9 cellular contexts compared by ENCODE assay signal in genomic region chr22:45319319-45319675, GRCh38. TPM values are rescaled to one million over a fixed set of nuclear protein-coding genes. Genes with fewer than 3 reads are reported as not detected.
DNase-seq lines count a peak whose midpoint lies in the region; ATAC-seq, FAIRE-seq and TF ChIP-seq lines count a peak whose summit lies in the region.
"Had no signal": no experiment of that assay in that cellular context is flagged by ENCODE, and none has a peak within 500 bp of the region (broad histone marks: within the 10 kb centered on the region; RNA-seq: fewer than 3 reads in every experiment).

No MANE protein-coding gene starts in this region.

- TF ChIP-seq RAD21 in HepG2 (CRISPR knock-in tag; IDR thresholded peaks at IDR 0.05) = no peak

- peaks cover 82% of the 10 kb centered on the region for H3K79me2 ChIP-seq in HepG2 (ENCODE audit: insufficient read depth, low read length)
- peaks cover 72% of the 10 kb centered on the region for H3K79me2 ChIP-seq in PC-9 (ENCODE audit: low read depth)

- TF ChIP-seq CTCF in right lobe of liver (IDR thresholded peaks at IDR 0.05) (no peak), HepG2 (CRISPR knock-in tag; IDR thresholded peaks at IDR 0.05) (no peak), cardiac fibroblast (IDR thresholded peaks at IDR 0.05; ENCODE audit: low read depth, low read length) (no peak), PC-9 (conservative IDR thresholded peaks at IDR 0.05) (no peak)

- WGBS in right lobe of liver (ENCODE audit: insufficient coverage, low coverage, low lambda C conversion rate, missing lambda C conversion rate) = 30% methylated on average over 5 of the region's 5 CpGs
- WGBS in HepG2 (ENCODE audit: low lambda C conversion rate) = 85% methylated on average over 5 of the region's 5 CpGs
- 4 to 10% methylated on average over 5 of the region's 5 CpGs for WGBS in aorta, 2 donors

- H3K36me3 ChIP-seq in right lobe of liver (no peaks in the 10 kb centered on the region), HepG2 (replicated peaks in 1 of 2; ENCODE audit: control insufficient read depth in 1 of 2, insufficient read depth in 2 of 2, low read length in 2 of 2) (peaks cover 18 to 32% of the 10 kb centered on the region in 2 experiments), muscle layer of colon (ENCODE audit: insufficient read depth, low read length) (peaks cover 21% of the 10 kb centered on the region), aorta (ENCODE audit: control insufficient read depth in 1 of 2, insufficient read depth in 2 of 2, low read length in 1 of 2) (peaks cover 0 to 3% of the 10 kb centered on the region in 2 donors), PC-9 (ENCODE audit: low read depth) (peaks cover 15% of the 10 kb centered on the region; the same call in 1 of the 2 replicates)

- BruUV-seq in HepG2 (replicated peaks; lab: Mats Ljungman, UMichigan) = no TSS peak
- BruUV-seq in PC-9 (replicated peaks; lab: Mats Ljungman, UMichigan) = no TSS peak

- peak overlapping the region; percentile 16 to 63 (median 52) for H3K27ac ChIP-seq in right lobe of liver
- H3K27ac ChIP-seq in HepG2 (ENCODE audit: extremely low read length, insufficient read depth, low read length) = no peak overlapping the region
- peak overlapping the region; percentile 84 for H3K27ac ChIP-seq in muscle layer of colon (ENCODE audit: low read depth, low read length)
- peak overlapping the region; percentile 86 to 94 for H3K27ac ChIP-seq in aorta (ENCODE audit: low read depth in 1 of 2, low read length in 2 of 2)
- H3K27ac ChIP-seq in PC-9 = no peak overlapping the region

- H3K9ac ChIP-seq in HepG2 (ENCODE audit: insufficient read depth, low read depth, low read length) = no peak overlapping the region
- peak overlapping the region; percentile 2 for H3K9ac ChIP-seq in muscle layer of colon (ENCODE audit: low read length)

- no peak overlapping the region for H3K4me2 ChIP-seq in HepG2 (ENCODE audit: low read depth, low read length)
- H3K4me2 ChIP-seq in PC-9 = no peak overlapping the region

- TF ChIP-seq EP300 in HepG2 (IDR thresholded peaks at IDR 0.05; ENCODE audit: low read depth in 2 of 2, low read length in 2 of 2) (no peak), HepG2 (CRISPR knock-in tag; IDR thresholded peaks at IDR 0.05; ENCODE audit: borderline replicate concordance) (no peak)

- CTCF ChIA-PET in HepG2 (lab: Yijun Ruan, JAX; ENCODE audit: low intra/inter-chr PET ratio, low total read pairs) = no interaction called here
- CTCF ChIA-PET in PC-9 (lab: Charles Lee) = no interaction called here

- ATAC-seq in right lobe of liver (peak in 1 of 4 donors; percentile 25), HepG2 (no peak), aorta (ENCODE audit: low FRiP score) (peak; percentile 59), GM18870 (IDR thresholded peaks at IDR 0.05; ENCODE audit: unreplicated experiment) (no peak)

- H3K4me1 ChIP-seq in right lobe of liver (peaks cover 0 to 32% (median 0%) of the 10 kb centered on the region in 4 donors), HepG2 (ENCODE audit: insufficient read depth, low read length) (peaks cover 63% of the 10 kb centered on the region), muscle layer of colon (ENCODE audit: insufficient read depth, low read length) (peaks cover 26% of the 10 kb centered on the region), aorta (ENCODE audit: control insufficient read depth in 1 of 2, insufficient read depth in 2 of 2, low read length in 2 of 2) (peaks cover 0 to 2% of the 10 kb centered on the region in 2 donors), PC-9 (replicated peaks; ENCODE audit: insufficient read depth) (no peaks in the 10 kb centered on the region)

- POLR2A ChIA-PET in HepG2 (lab: Yijun Ruan, JAX) = interaction anchor here (0.7 kb wide), 1 partner anchor 46 kb away, joined by 3 read pairs; no protein-coding TSS in a partner anchor
- POLR2A ChIA-PET in PC-9 (lab: Charles Lee; ENCODE audit: unreplicated experiment) = no interaction called here

- H4K20me1 ChIP-seq in HepG2 (ENCODE audit: insufficient read depth, low read length) (peaks cover 17% of the 10 kb centered on the region), PC-9 (ENCODE audit: insufficient read depth) (peaks cover 52% of the 10 kb centered on the region)

- H3K9me3 ChIP-seq in right lobe of liver (no peaks in the 10 kb centered on the region), HepG2 (ENCODE audit: low read length) (no peaks in the 10 kb centered on the region), muscle layer of colon (ENCODE audit: low read length) (no peaks in the 10 kb centered on the region), aorta (ENCODE audit: control insufficient read depth, low read length) (no peaks in the 10 kb centered on the region), PC-9 (ENCODE audit: insufficient read depth, low read depth) (no peaks in the 10 kb centered on the region)

- intact Hi-C loops in right lobe of liver (cut with DNase I) (no loop called here), HepG2 (cut with micrococcal nuclease; ENCODE audit: unreplicated experiment) (no loop called here), aorta (cut with DNase I) (loop anchor here in 1 of 2 donors (5.0 to 10.0 kb wide), 4 partner anchors 93 to 766 kb away; partner anchors contain the start of genes RIBC2 and SMC1B), PC-9 (cut with micrococcal nuclease; ENCODE audit: unreplicated experiment) (loop anchor here (10.0 kb wide), 1 partner anchor 116 kb away; no protein-coding TSS in a partner anchor)

- in situ Hi-C loops in HepG2 (cut with HindIII; ENCODE audit: extremely low pct_ligation_motif_present, low pct_unique_long_range_greater_than_20kb) = no loop called here

- H3K27me3 ChIP-seq in right lobe of liver (no peaks in the 10 kb centered on the region), HepG2 (ENCODE audit: control insufficient read depth in 1 of 2, insufficient read depth in 2 of 2, low read length in 2 of 2) (no peaks in the 10 kb centered on the region), muscle layer of colon (ENCODE audit: control insufficient read depth in 1 of 2, insufficient read depth in 2 of 2, low read length in 2 of 2) (no peaks in the 10 kb centered on the region), aorta (ENCODE audit: control insufficient read depth in 1 of 2, insufficient read depth in 2 of 2, low read length in 1 of 2) (no peaks in the 10 kb centered on the region), PC-9 (ENCODE audit: insufficient read depth, low read depth) (no peaks in the 10 kb centered on the region)

- DNase-seq in right lobe of liver = no peak
- no peak for DNase-seq in HepG2 (ENCODE audit: low spot score)
- DNase-seq in cardiac fibroblast (ENCODE audit: low read depth in 2 of 2) = peak; percentile 38 to 77
- DNase-seq in aorta = peak in 1 of 2 donors; percentile 68
- DNase-seq in NCI-H146 treated with DMSO at 0.1 percent for 48 hours (lab: John Stamatoyannopoulos, UW; ENCODE audit: unreplicated experiment) = no peak
- no peak for DNase-seq in PC-9

- H3K9me2 ChIP-seq in PC-9 (ENCODE audit: insufficient read depth) = no peaks in the 10 kb centered on the region

- no peak overlapping the region for H2AFZ ChIP-seq in HepG2 (ENCODE audit: low read length)
- H2AFZ ChIP-seq in PC-9 = no peak overlapping the region

- FAIRE-seq in HepG2 (lab: Jason Lieb, UNC) = no peak

- peaks cover 6% of the 10 kb centered on the region; the same call in 1 of the 2 replicates for H3F3A ChIP-seq in PC-9 (ENCODE audit: insufficient read depth, low read depth)

- H3K4me3 ChIP-seq in right lobe of liver (no peak overlapping the region), HepG2 (replicated peaks in 1 of 3; ENCODE audit: insufficient read depth in 1 of 3, low read depth in 2 of 3, low read length in 3 of 3) (no peak overlapping the region), cardiac fibroblast (replicated peaks in 1 of 2; ENCODE audit: low read depth in 2 of 2, low read length in 2 of 2) (no peak overlapping the region), muscle layer of colon (ENCODE audit: low read depth in 1 of 2, low read length in 2 of 2) (peak overlapping the region in 1 of 2 donors; percentile 6), aorta (ENCODE audit: low read length in 2 of 2) (no peak overlapping the region), PC-9 (no peak overlapping the region)

- no peak for TF ChIP-seq POLR2A in right lobe of liver (IDR thresholded peaks at IDR 0.05)
- TF ChIP-seq POLR2A in HepG2 (IDR thresholded peaks at IDR 0.05; ENCODE audit: insufficient read depth in 1 of 2, low read depth in 2 of 2, low read length in 2 of 2) = no peak

RNA-seq across cellular contexts. Expression of gene FAM118A, which starts 9.6 kb away (rescaled TPM):
- total RNA-seq in right lobe of liver (10 to 100 TPM in 4 of 6 experiments, 1 to 10 TPM in 2; 5.6 to 43.0 (median 17.3) TPM), HepG2 (2016; rRNA removed; fragmentation: Illumina TruSeq; extraction: Trizol) (26.4 and 36.7 TPM in 2 replicates), aorta (10 to 100 TPM; 59.2 to 66.7 TPM), PC-9 (2021) (24.4 and 35.4 TPM in 2 replicates)
- 28.0 and 29.8 TPM in 2 replicates for total RNA-seq in HepG2 (2016; cell fraction: cytosol; rRNA removed; fragmentation: Illumina TruSeq; extraction: Trizol; ENCODE audit: low read depth)
- total RNA-seq in HepG2 (2016; cell fraction: insoluble cytoplasmic fraction; rRNA removed; fragmentation: Illumina TruSeq; extraction: Trizol) = 25.8 and 32.7 TPM in 2 replicates
- total RNA-seq in HepG2 (2016; cell fraction: membrane; rRNA removed; fragmentation: Illumina TruSeq; extraction: Trizol) = 21.5 TPM in 2 replicates
- 34.3 and 41.9 TPM in 2 replicates for total RNA-seq in HepG2 (2016; cell fraction: nucleus; rRNA removed; fragmentation: Illumina TruSeq; extraction: Trizol)
- polyA plus RNA-seq in HepG2 (2011; rRNA removed) (48.2 TPM in 2 replicates), aorta (100 to 1,000 TPM in 1 of 2 donors, 1 to 10 TPM in 1; 8.6 to 320 TPM)
- polyA plus RNA-seq in HepG2 (2011; cell fraction: cytosol; rRNA removed) = 24.5 and 25.4 TPM in 2 replicates
- polyA plus RNA-seq in HepG2 (2011; cell fraction: nucleus; rRNA removed) = 91.1 and 92.6 TPM in 2 replicates
- 34.1 and 39.4 TPM in 2 replicates for polyA plus RNA-seq in HepG2 (2012)
- polyA plus RNA-seq in HepG2 (2016; cell fraction: cytosol; fragmentation: Illumina TruSeq; extraction: Trizol; ENCODE audit: low read depth) = 8.3 and 8.5 TPM in 2 replicates
- 26.6 and 30.9 TPM in 2 replicates for polyA plus RNA-seq in HepG2 (2016; cell fraction: insoluble cytoplasmic fraction; fragmentation: Illumina TruSeq; extraction: Trizol; ENCODE audit: low read depth)
- 15.4 and 16.9 TPM in 2 replicates for polyA plus RNA-seq in HepG2 (2016; cell fraction: membrane; fragmentation: Illumina TruSeq; extraction: Trizol; ENCODE audit: low read depth)
- polyA plus RNA-seq in HepG2 (2016; cell fraction: nucleus; fragmentation: Illumina TruSeq; extraction: Trizol; ENCODE audit: insufficient read depth, low read depth) = 87.6 and 89.2 TPM in 2 replicates
- polyA minus RNA-seq in HepG2 (2011; rRNA and poly(A)+ RNA removed; ENCODE audit: low replicate concordance) = 15.6 and 49.1 TPM in 2 replicates
- 12.3 and 12.7 TPM in 2 replicates for polyA minus RNA-seq in HepG2 (2011; cell fraction: cytosol; rRNA and poly(A)+ RNA removed)
- polyA minus RNA-seq in HepG2 (2011; cell fraction: nucleus; rRNA and poly(A)+ RNA removed) = 57.0 and 67.1 TPM in 2 replicates

RNA-seq across cellular contexts. Expression of gene UPK3A, which starts 34.5 kb away (rescaled TPM):
- not detected for total RNA-seq in right lobe of liver
- total RNA-seq in HepG2 (2016; rRNA removed; fragmentation: Illumina TruSeq; extraction: Trizol) = 10.0 and 10.5 TPM in 2 replicates
- total RNA-seq in HepG2 (2016; cell fraction: cytosol; rRNA removed; fragmentation: Illumina TruSeq; extraction: Trizol; ENCODE audit: low read depth) = 9.4 and 11.8 TPM in 2 replicates
- 9.5 and 11.5 TPM in 2 replicates for total RNA-seq in HepG2 (2016; cell fraction: insoluble cytoplasmic fraction; rRNA removed; fragmentation: Illumina TruSeq; extraction: Trizol)
- total RNA-seq in HepG2 (2016; cell fraction: membrane; rRNA removed; fragmentation: Illumina TruSeq; extraction: Trizol) = 10.2 and 12.3 TPM in 2 replicates
- total RNA-seq in HepG2 (2016; cell fraction: nucleus; rRNA removed; fragmentation: Illumina TruSeq; extraction: Trizol) = 3.3 and 4.2 TPM in 2 replicates
- polyA plus RNA-seq in HepG2 (2011; rRNA removed) = 12.2 and 13.8 TPM in 2 replicates
- 10.6 and 20.2 TPM in 2 replicates for polyA plus RNA-seq in HepG2 (2011; cell fraction: cytosol; rRNA removed)
- 5.9 and 7.2 TPM in 2 replicates for polyA plus RNA-seq in HepG2 (2011; cell fraction: nucleus; rRNA removed)
- polyA plus RNA-seq in HepG2 (2012) = 4.3 and 11.1 TPM in 2 replicates
- 14.1 and 18.5 TPM in 2 replicates for polyA plus RNA-seq in HepG2 (2016; cell fraction: cytosol; fragmentation: Illumina TruSeq; extraction: Trizol; ENCODE audit: low read depth)
- polyA plus RNA-seq in HepG2 (2016; cell fraction: insoluble cytoplasmic fraction; fragmentation: Illumina TruSeq; extraction: Trizol; ENCODE audit: low read depth) = 14.2 and 18.6 TPM in 2 replicates
- polyA plus RNA-seq in HepG2 (2016; cell fraction: membrane; fragmentation: Illumina TruSeq; extraction: Trizol; ENCODE audit: low read depth) = 13.4 and 14.9 TPM in 2 replicates
- polyA plus RNA-seq in HepG2 (2016; cell fraction: nucleus; fragmentation: Illumina TruSeq; extraction: Trizol; ENCODE audit: insufficient read depth, low read depth) = 12.3 and 12.7 TPM in 2 replicates
- 30.1 TPM in 1 of 2 replicates, not detected in the other for polyA minus RNA-seq in HepG2 (2011; rRNA and poly(A)+ RNA removed; ENCODE audit: low replicate concordance)
- polyA minus RNA-seq in HepG2 (2011; cell fraction: cytosol; rRNA and poly(A)+ RNA removed) = 3.4 and 3.6 TPM in 2 replicates
- polyA minus RNA-seq in HepG2 (2011; cell fraction: nucleus; rRNA and poly(A)+ RNA removed) = 2.2 and 3.2 TPM in 2 replicates
- not detected for total RNA-seq in aorta
- polyA plus RNA-seq in aorta = not detected
- total RNA-seq in PC-9 (2021) = 1.0 and 1.4 TPM in 2 replicates
- total RNA-seq: dermis blood vessel endothelial cell had no signal

Comparison
In these comparisons a context has a peak if more than half of its experiments do, and no peak if none do; other contexts are left out.
1. H3K27ac ChIP-seq: peak in right lobe of liver (3 of 3), muscle layer of colon (single experiment) and aorta (2 of 2); none in HepG2 (single experiment) and PC-9 (single experiment).
2. DNase-seq: peak in cardiac fibroblast (2 of 2); none in right lobe of liver (0 of 3), HepG2 (single experiment), NCI-H146 treated with DMSO at 0.1 percent for 48 hours (single experiment) and PC-9 (0 of 2).